Comparison of ENCODE assay signal across 14 cellular contexts in genomic region chr2:175837046-175837445, GRCh38.
DNase-seq lines count a peak whose midpoint lies in the region; ATAC-seq and TF ChIP-seq lines count a peak whose summit lies in the region.
"Had no signal": no experiment of that assay in that cellular context is flagged by ENCODE, and none has a peak within 500 bp of the region (broad histone marks: within the 10 kb centered on the region; RNA-seq: fewer than 3 reads in every experiment).

No MANE protein-coding gene starts in this region.

- DNase-seq in ELR (ENCODE audit: low read depth) = peak; percentile 92
- peak; percentile 48 for DNase-seq in RPMI7951 (ENCODE audit: low read depth)
- peak; percentile 68 for DNase-seq in fibroblast of pulmonary artery (ENCODE audit: low read depth)
- no peak for DNase-seq in sigmoid colon
- DNase-seq in NCI-H748 treated with DMSO at 0.1 percent for 48 hours (lab: John Stamatoyannopoulos, UW) = no peak
- DNase-seq in HAP-1 (ENCODE audit: low spot score in 2 of 2) = no peak
- no peak for DNase-seq in natural killer cell
- DNase-seq: COR-L47, T1000 had no signal

- H3K4me1 ChIP-seq in sigmoid colon (peaks cover 0 to 29% (median 18%) of the 10 kb centered on the region in 4 donors), HAP-1 (peaks cover 13% of the 10 kb centered on the region)
- H3K4me1 ChIP-seq: tibial nerve had no signal

- H3K4me3 ChIP-seq in fibroblast of pulmonary artery (replicated peaks; ENCODE audit: low read depth, low read length) = no peak overlapping the region
- no peak overlapping the region for H3K4me3 ChIP-seq in sigmoid colon
- no peak overlapping the region for H3K4me3 ChIP-seq in HAP-1
- H3K4me3 ChIP-seq: ascending aorta, GM12878, tibial nerve had no signal

- H3K9me3 ChIP-seq in sigmoid colon (no peaks in the 10 kb centered on the region), HAP-1 (no peaks in the 10 kb centered on the region)
- H3K9me3 ChIP-seq: ascending aorta, tibial nerve had no signal

- no peak overlapping the region for H3K27ac Mint-ChIP-seq in natural killer cell

- no peak for TF ChIP-seq CTCF in fibroblast of pulmonary artery (IDR thresholded peaks at IDR 0.05; ENCODE audit: low read length, missing control alignments)
- no peak for TF ChIP-seq CTCF in sigmoid colon (IDR thresholded peaks at IDR 0.05)
- TF ChIP-seq CTCF in natural killer cell (IDR thresholded peaks at IDR 0.05) = no peak

- peaks cover 5 to 10% of the 10 kb centered on the region in 2 donors for H3K27me3 Mint-ChIP-seq in natural killer cell (ENCODE audit: low read depth in 2 of 2)

- ATAC-seq in GM21737 (IDR thresholded peaks at IDR 0.05; ENCODE audit: unreplicated experiment) (no peak), natural killer cell (no peak)
- ATAC-seq: GM12878 had no signal

- in situ Hi-C loops in HAP-1 (cut with MboI; ENCODE audit: low sequenced_read_pairs) = no loop called here

- peak overlapping the region in 3 of 4 donors; percentile 59 to 75 (median 73) for H3K27ac ChIP-seq in sigmoid colon
- H3K27ac ChIP-seq: ascending aorta, epithelial cell of prostate, tibial nerve had no signal

- H3K9me3 Mint-ChIP-seq in natural killer cell = peaks cover 0 to 3% of the 10 kb centered on the region in 2 donors

- H3K36me3 Mint-ChIP-seq in natural killer cell = no peaks in the 10 kb centered on the region

- no peaks in the 10 kb centered on the region for H3K4me1 Mint-ChIP-seq in natural killer cell

- intact Hi-C loops in sigmoid colon (cut with DNase I) = no loop called here
- intact Hi-C loops in natural killer cell (cut with micrococcal nuclease) = no loop called here

- no peak overlapping the region for H3K4me3 Mint-ChIP-seq in natural killer cell

- TF ChIP-seq POLR2A in sigmoid colon (IDR thresholded peaks at IDR 0.05) = no peak

- no peaks in the 10 kb centered on the region for H3K27me3 ChIP-seq in sigmoid colon
- no peaks in the 10 kb centered on the region for H3K27me3 ChIP-seq in HAP-1 (ENCODE audit: low read depth)
- H3K27me3 ChIP-seq: ascending aorta, tibial nerve had no signal

- H3K36me3 ChIP-seq in sigmoid colon (no peaks in the 10 kb centered on the region), HAP-1 (replicated peaks) (no peaks in the 10 kb centered on the region)
- H3K36me3 ChIP-seq: ascending aorta, tibial nerve had no signal

- WGBS in sigmoid colon, 2 donors = 60 to 61% methylated on average over 3 of the region's 3 CpGs

- TF ChIP-seq EP300 in sigmoid colon (IDR thresholded peaks at IDR 0.05) = no peak

Comparison
In these comparisons a context has a peak if more than half of its experiments do, and no peak if none do; other contexts are left out.
1. DNase-seq: peak in ELR (single experiment), RPMI7951 (single experiment) and fibroblast of pulmonary artery (single experiment); none in sigmoid colon (single experiment), NCI-H748 treated with DMSO at 0.1 percent for 48 hours (single experiment), HAP-1 (0 of 2) and natural killer cell (single experiment).